In genomic region chr10:125156196-125156595, GRCh38 we compare ENCODE assay signal across 12 cellular contexts. TPM values are rescaled to one million over a fixed set of nuclear protein-coding genes. Genes with fewer than 3 reads are reported as not detected.
A peak's percentile ranks its signal among the peaks of the same experiment; 100 is the strongest.
DNase-seq lines count a peak whose midpoint lies in the region; ATAC-seq and TF ChIP-seq lines count a peak whose summit lies in the region.
"Had no signal": no experiment of that assay in that cellular context is flagged by ENCODE, and none has a peak within 500 bp of the region (broad histone marks: within the 10 kb centered on the region; RNA-seq: fewer than 3 reads in every experiment).

No MANE protein-coding gene starts in this region.

- no peak overlapping the region for H2BK120ac ChIP-seq in mesenchymal stem cell (ENCODE audit: low read depth, low read length)

- peak overlapping the region; percentile 26 for H3K4me2 ChIP-seq in mesenchymal stem cell (ENCODE audit: low read length, poor library complexity, severe bottlenecking)

- no peak overlapping the region for H3K23ac ChIP-seq in mesenchymal stem cell (ENCODE audit: low read length in 2 of 2)

- peaks cover 3 to 4% of the 10 kb centered on the region in 2 experiments for H3K36me3 ChIP-seq in mesenchymal stem cell (ENCODE audit: control insufficient read depth in 1 of 2, insufficient read depth in 2 of 2, low read depth in 1 of 2, low read length in 2 of 2)
- no peaks in the 10 kb centered on the region for H3K36me3 ChIP-seq in testis (ENCODE audit: low read depth, missing control alignments)
- H3K36me3 ChIP-seq: adrenal gland had no signal

- H3K9ac ChIP-seq in mesenchymal stem cell (ENCODE audit: low read length), result peak overlapping the region; percentile 93
- H3K9ac ChIP-seq: parathyroid adenoma had no signal

- no peak overlapping the region for H4K91ac ChIP-seq in mesenchymal stem cell (ENCODE audit: low read length)

- no peak for ATAC-seq in HG03175 (IDR thresholded peaks at IDR 0.05; ENCODE audit: unreplicated experiment)
- no peak for ATAC-seq in GM21786 (IDR thresholded peaks at IDR 0.05; ENCODE audit: unreplicated experiment)

- DNase-seq in DMS 273 (lab: John Stamatoyannopoulos, UW; ENCODE audit: unreplicated experiment) (peak; percentile 17), DMS 273 treated with DMSO at 0.1 percent for 48 hours (lab: John Stamatoyannopoulos, UW) (no peak), choroid plexus epithelial cell (ENCODE audit: low read depth) (peak; percentile 58), mesenchymal stem cell (peak; percentile 28), testis (no peak), NCI-H1930 (lab: John Stamatoyannopoulos, UW) (no peak)
- DNase-seq: activated CD4-positive, alpha-beta T cell treated with anti-CD3 and anti-CD28 coated beads for 4 hours; NCI-H1436 treated with DMSO at 0.1 percent for 48 hours had no signal

- H3K14ac ChIP-seq in mesenchymal stem cell (ENCODE audit: low read length in 2 of 2), result no peak overlapping the region

- H4K8ac ChIP-seq in mesenchymal stem cell (ENCODE audit: low read length), result no peak overlapping the region

- no peak overlapping the region for H2AK5ac ChIP-seq in mesenchymal stem cell (ENCODE audit: low read length, severe bottlenecking)

- H3K4me3 ChIP-seq in choroid plexus epithelial cell (ENCODE audit: low read depth, low read length) (no peak overlapping the region), mesenchymal stem cell (ENCODE audit: insufficient read depth in 1 of 2, low read depth in 1 of 2, low read length in 2 of 2) (no peak overlapping the region), testis (no peak overlapping the region)
- H3K4me3 ChIP-seq: adrenal gland had no signal

- H2BK12ac ChIP-seq in mesenchymal stem cell (ENCODE audit: low read length in 2 of 2), result no peak overlapping the region

- H3K79me1 ChIP-seq in mesenchymal stem cell (replicated peaks; ENCODE audit: low read length, poor library complexity, severe bottlenecking), result peaks cover 2% of the 10 kb centered on the region

- H2BK5ac ChIP-seq in mesenchymal stem cell (ENCODE audit: low read depth, low read length, poor library complexity, severe bottlenecking), result no peak overlapping the region

- H3K4me1 ChIP-seq in mesenchymal stem cell (ENCODE audit: control insufficient read depth, insufficient read depth, low read depth, low read length) (peaks cover 28% of the 10 kb centered on the region), testis (peaks cover 60% of the 10 kb centered on the region)
- H3K4me1 ChIP-seq: parathyroid adenoma had no signal

- H2BK15ac ChIP-seq in mesenchymal stem cell (ENCODE audit: low read depth, poor library complexity, severe bottlenecking), result no peak overlapping the region

- no peak overlapping the region for H3K4ac ChIP-seq in mesenchymal stem cell (ENCODE audit: low read depth in 1 of 2, low read length in 2 of 2)

- H2AFZ ChIP-seq in mesenchymal stem cell (ENCODE audit: low read depth, low read length), result no peak overlapping the region
- H2AFZ ChIP-seq: parathyroid adenoma had no signal

- TF ChIP-seq CTCF in choroid plexus epithelial cell (conservative IDR thresholded peaks at IDR 0.05; ENCODE audit: low read depth, low read length) (no peak), testis (IDR thresholded peaks at IDR 0.05) (no peak)

- H3K18ac ChIP-seq in mesenchymal stem cell (ENCODE audit: low read depth in 1 of 2, low read length in 2 of 2), result peak overlapping the region in 1 of 2 experiments; percentile 33

- H3K27ac ChIP-seq in mesenchymal stem cell (ENCODE audit: low read length, poor library complexity, severe bottlenecking) (no peak overlapping the region), testis (peak overlapping the region; percentile 86 to 99)
- H3K27ac ChIP-seq: adrenal gland, parathyroid adenoma had no signal

- H3K9me3 ChIP-seq in mesenchymal stem cell (ENCODE audit: control insufficient read depth, low read length), result no peaks in the 10 kb centered on the region
- no peaks in the 10 kb centered on the region for H3K9me3 ChIP-seq in testis
- H3K9me3 ChIP-seq: adrenal gland had no signal

- 16% methylated on average over 2 of the region's 3 CpGs for whole genome bisulfite sequencing in mesenchymal stem cell
- 41 to 49% methylated on average over 3 of the region's 3 CpGs for WGBS in testis, 2 donors

- intact Hi-C loops in testis (cut with DNase I; ENCODE audit: low total_unique reads), result no loop called here

- H3K27me3 ChIP-seq in mesenchymal stem cell (ENCODE audit: control insufficient read depth in 1 of 2, insufficient read depth in 1 of 2, low read length in 2 of 2) (no peaks in the 10 kb centered on the region), testis (no peaks in the 10 kb centered on the region)
- H3K27me3 ChIP-seq: adrenal gland had no signal

- no peak for TF ChIP-seq POLR2A in testis (IDR thresholded peaks at IDR 0.05)

RNA-seq across cellular contexts. Expression of gene CTBP2, which starts 4.2 kb away (rescaled TPM):
- 58.2 TPM for polyA plus RNA-seq in mesenchymal stem cell (2013, experiment 1 of 2)
- 55.7 TPM for polyA plus RNA-seq in mesenchymal stem cell (2013, experiment 2 of 2)
- 10 to 100 TPM; 44.7 to 79.5 TPM for total RNA-seq in testis
- 52.4 TPM for polyA plus RNA-seq in testis (ENCODE audit: insufficient read depth, low read depth, low replicate concordance)

Comparison
In these comparisons a context has a peak if more than half of its experiments do, and no peak if none do; other contexts are left out.
1. DNase-seq: peak in DMS 273 (single experiment), choroid plexus epithelial cell (single experiment) and mesenchymal stem cell (single experiment); none in DMS 273 treated with DMSO at 0.1 percent for 48 hours (single experiment), testis (single experiment) and NCI-H1930 (0 of 2).